19 cellular contexts compared by ENCODE assay signal in the genomic region with DNA sequence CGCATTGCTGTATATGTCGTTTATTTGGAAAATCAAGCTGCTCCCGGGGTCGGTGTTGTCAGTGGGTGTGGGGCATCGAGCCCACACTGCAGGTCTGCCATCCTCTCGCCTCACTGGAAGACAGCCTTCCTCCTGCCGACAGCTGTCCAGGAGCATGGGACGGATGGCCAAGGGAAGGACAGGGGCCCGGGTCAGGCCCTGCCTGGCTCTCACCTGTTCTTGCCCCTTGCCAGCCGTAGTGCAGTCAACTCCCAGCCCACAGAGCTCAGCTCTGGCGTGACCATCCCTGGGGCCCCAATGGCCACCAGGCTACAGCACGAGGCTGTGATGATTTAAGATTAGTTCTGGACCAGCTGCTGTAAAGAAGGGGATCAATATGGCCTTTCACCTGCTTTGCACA.
"Had no signal": no experiment of that assay in that cellular context is flagged by ENCODE, and none has a peak within 500 bp of the region (broad histone marks: within the 10 kb centered on the region; RNA-seq: fewer than 3 reads in every experiment).

No MANE protein-coding gene starts in this region.

- H3K4me3 Mint-ChIP-seq: IgD-negative memory B cell had no signal

- H3K9ac ChIP-seq: KMS-11 had no signal

- DNase-seq: Kasumi-1; MM.1S; NCI-H1092 treated with DMSO at 0.1 percent for 48 hours; NCI-H1694 treated with DMSO at 0.1 percent for 48 hours; NCI-H1930; NCI-H2107; NCI-H2227 treated with DMSO at 0.1 percent for 48 hours; NCI-H526 treated with DMSO at 0.1 percent for 48 hours; NCI-H748 treated with DMSO at 0.1 percent for 48 hours; NK-92 treated with Interleukin-12 subunit alpha and Interleukin-12 subunit beta, amount 100 ng/mL, for 24 hours; PC-3; SHP77 had no signal

- H3K27ac Mint-ChIP-seq: IgD-negative memory B cell had no signal

- ATAC-seq: K562, Panc1, PC-3, SK-N-SH treated with all-trans-retinoic acid at 6 μM for 48 hours had no signal

- H3K36me3 Mint-ChIP-seq: IgD-negative memory B cell had no signal

- H3K4me3 ChIP-seq: K562 had no signal

- H3K9me3 Mint-ChIP-seq: IgD-negative memory B cell had no signal

- H3K27me3 Mint-ChIP-seq: IgD-negative memory B cell had no signal

- H3K4me2 ChIP-seq: KMS-11 had no signal

- H3K27ac ChIP-seq: HL-60, KMS-11, RWPE1 had no signal
